16 cellular contexts compared by ENCODE assay signal in the genomic region with DNA sequence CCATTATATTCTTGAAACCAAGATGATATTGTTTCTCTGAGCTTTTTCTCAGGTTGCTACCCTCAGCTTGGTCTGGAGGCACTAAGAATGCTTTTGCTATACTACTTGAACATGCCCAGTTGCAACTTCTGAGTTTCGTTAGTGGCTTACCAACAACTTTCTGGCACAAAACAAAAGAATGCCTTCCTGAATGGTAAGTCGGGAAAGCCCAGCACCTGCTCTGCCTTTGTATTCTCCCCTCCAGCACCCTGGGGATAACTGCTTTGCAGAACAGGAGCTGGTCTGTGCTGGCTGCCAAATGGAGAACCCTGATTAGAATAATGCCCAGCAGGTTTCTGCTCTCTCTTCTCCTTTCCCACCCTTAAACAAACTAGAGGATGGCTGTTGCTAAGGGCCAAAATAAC.
DNase-seq lines count a peak whose midpoint lies in the region; ATAC-seq and TF ChIP-seq lines count a peak whose summit lies in the region.
"Had no signal": no experiment of that assay in that cellular context is flagged by ENCODE, and none has a peak within 500 bp of the region (broad histone marks: within the 10 kb centered on the region; RNA-seq: fewer than 3 reads in every experiment).

No MANE protein-coding gene starts in this region.

- H3K4me1 ChIP-seq in neural progenitor cell = peaks cover 33% of the 10 kb centered on the region
- peaks cover 14% of the 10 kb centered on the region for H3K4me1 ChIP-seq in vagina

- POLR2A ChIA-PET in activated CD4-positive, alpha-beta memory T cell treated with anti-CD3 and anti-CD28 coated beads for 36 hours (lab: Charles Lee) = no interaction called here

- H3K27me3 ChIP-seq in H7 (ENCODE audit: control insufficient read depth, insufficient read depth, low read length) (no peaks in the 10 kb centered on the region), neural progenitor cell (no peaks in the 10 kb centered on the region), vagina (no peaks in the 10 kb centered on the region)
- H3K27me3 ChIP-seq: esophagus squamous epithelium, heart right ventricle had no signal

- CTCF ChIA-PET in activated CD4-positive, alpha-beta memory T cell treated with anti-CD3 and anti-CD28 coated beads for 36 hours (lab: Charles Lee) = no interaction called here

- TF ChIP-seq CTCF in neural progenitor cell (IDR thresholded peaks at IDR 0.05) (no peak), vagina (IDR thresholded peaks at IDR 0.05) (no peak)

- no peak overlapping the region for H3K4me3 Mint-ChIP-seq in neural progenitor cell
- no peak overlapping the region for H3K4me3 Mint-ChIP-seq in activated CD4-positive, alpha-beta memory T cell treated with anti-CD3 and anti-CD28 coated beads for 36 hours
- H3K4me3 Mint-ChIP-seq: naive thymus-derived CD4-positive, alpha-beta T cell had no signal

- peaks cover 27% of the 10 kb centered on the region for H3K4me1 Mint-ChIP-seq in neural progenitor cell
- H3K4me1 Mint-ChIP-seq in activated CD4-positive, alpha-beta memory T cell treated with anti-CD3 and anti-CD28 coated beads for 36 hours (ENCODE audit: low read depth) = no peaks in the 10 kb centered on the region

- no peaks in the 10 kb centered on the region for H3K9me3 ChIP-seq in neural progenitor cell (ENCODE audit: low read depth)
- no peaks in the 10 kb centered on the region for H3K9me3 ChIP-seq in vagina
- H3K9me3 ChIP-seq: esophagus squamous epithelium, heart right ventricle, left ventricle myocardium inferior had no signal

- H3K4me3 ChIP-seq in H7 (ENCODE audit: insufficient read depth, low read depth, low read length) (no peak overlapping the region), neural progenitor cell (peak overlapping the region; percentile 25), vagina (no peak overlapping the region)
- H3K4me3 ChIP-seq: esophagus squamous epithelium, heart right ventricle, left ventricle myocardium inferior had no signal

- peaks cover 22% of the 10 kb centered on the region for H3F3A ChIP-seq in neural progenitor cell (ENCODE audit: low read depth)

- H4K20me1 ChIP-seq in neural progenitor cell (ENCODE audit: low read depth) = no peaks in the 10 kb centered on the region

- no peak for ATAC-seq in HG03108 (IDR thresholded peaks at IDR 0.05; ENCODE audit: unreplicated experiment)
- ATAC-seq: heart right ventricle; naive thymus-derived CD4-positive, alpha-beta T cell had no signal

- H3K27ac ChIP-seq in neural progenitor cell (peak overlapping the region; percentile 96), vagina (no peak overlapping the region)
- H3K27ac ChIP-seq: esophagus squamous epithelium, heart right ventricle, left ventricle myocardium inferior, WERI-Rb-1 had no signal

- TF ChIP-seq POLR2A in vagina (IDR thresholded peaks at IDR 0.05) = no peak

- no peaks in the 10 kb centered on the region for H3K79me2 ChIP-seq in neural progenitor cell (ENCODE audit: low read depth)

- peak overlapping the region; percentile 65 for H3K27ac Mint-ChIP-seq in neural progenitor cell
- H3K27ac Mint-ChIP-seq in activated CD4-positive, alpha-beta memory T cell treated with anti-CD3 and anti-CD28 coated beads for 36 hours = no peak overlapping the region
- H3K27ac Mint-ChIP-seq: naive thymus-derived CD4-positive, alpha-beta T cell had no signal

- H3K4me2 ChIP-seq in neural progenitor cell = peak overlapping the region; percentile 70

- H3K9me3 Mint-ChIP-seq in neural progenitor cell = no peaks in the 10 kb centered on the region
- no peaks in the 10 kb centered on the region for H3K9me3 Mint-ChIP-seq in activated CD4-positive, alpha-beta memory T cell treated with anti-CD3 and anti-CD28 coated beads for 36 hours

- no peak overlapping the region for H2AFZ ChIP-seq in neural progenitor cell (replicated peaks)

- H3K36me3 ChIP-seq in H7 (replicated peaks; ENCODE audit: control insufficient read depth, insufficient read depth, low read length) = no peaks in the 10 kb centered on the region
- no peaks in the 10 kb centered on the region for H3K36me3 ChIP-seq in neural progenitor cell
- no peaks in the 10 kb centered on the region for H3K36me3 ChIP-seq in vagina
- H3K36me3 ChIP-seq: esophagus squamous epithelium, heart right ventricle, left ventricle myocardium inferior, WERI-Rb-1 had no signal

- H3K27me3 Mint-ChIP-seq in neural progenitor cell (ENCODE audit: insufficient read depth, low read depth) = no peaks in the 10 kb centered on the region
- H3K27me3 Mint-ChIP-seq in activated CD4-positive, alpha-beta memory T cell treated with anti-CD3 and anti-CD28 coated beads for 36 hours = peaks cover 10% of the 10 kb centered on the region

- intact Hi-C loops in vagina (cut with DNase I) = no loop called here
- intact Hi-C loops in activated CD4-positive, alpha-beta memory T cell treated with anti-CD3 and anti-CD28 coated beads for 36 hours (cut with micrococcal nuclease) = no loop called here

- no peak overlapping the region for H3K9ac ChIP-seq in neural progenitor cell

- peak; percentile 39 for DNase-seq in H7
- DNase-seq in NCI-H2081 (lab: John Stamatoyannopoulos, UW) = peak; percentile 90 to 96
- peak; percentile 68 for DNase-seq in astrocyte of the hippocampus (ENCODE audit: low read depth, low spot score)
- DNase-seq in neural progenitor cell (ENCODE audit: low spot score) = peak; percentile 88
- DNase-seq in mesenteric fat pad (ENCODE audit: low spot score) = no peak
- DNase-seq in vagina (ENCODE audit: extremely low spot score in 2 of 2) = no peak
- DNase-seq in activated CD4-positive, alpha-beta memory T cell treated with anti-CD3 and anti-CD28 coated beads for 36 hours = no peak
- DNase-seq: activated effector memory CD4-positive, alpha-beta T cell treated with anti-CD3 and anti-CD28 coated beads, Interleukin-2, amount 50 U/mL, for 16 hours; cortex of kidney; esophagus squamous epithelium; heart right ventricle; left ventricle myocardium inferior; naive thymus-derived CD4-positive, alpha-beta T cell; substantia nigra; WERI-Rb-1 had no signal

- H3K36me3 Mint-ChIP-seq in neural progenitor cell = no peaks in the 10 kb centered on the region
- H3K36me3 Mint-ChIP-seq in activated CD4-positive, alpha-beta memory T cell treated with anti-CD3 and anti-CD28 coated beads for 36 hours = no peaks in the 10 kb centered on the region
- H3K36me3 Mint-ChIP-seq: naive thymus-derived CD4-positive, alpha-beta T cell had no signal

Comparison
In these comparisons a context has a peak if more than half of its experiments do, and no peak if none do; other contexts are left out.
1. DNase-seq: peak in H7 (single experiment), NCI-H2081 (2 of 2), astrocyte of the hippocampus (single experiment) and neural progenitor cell (single experiment); none in mesenteric fat pad (single experiment), vagina (0 of 2) and activated CD4-positive, alpha-beta memory T cell treated with anti-CD3 and anti-CD28 coated beads for 36 hours (single experiment).